8 cellular contexts compared by ENCODE assay signal in the genomic region with DNA sequence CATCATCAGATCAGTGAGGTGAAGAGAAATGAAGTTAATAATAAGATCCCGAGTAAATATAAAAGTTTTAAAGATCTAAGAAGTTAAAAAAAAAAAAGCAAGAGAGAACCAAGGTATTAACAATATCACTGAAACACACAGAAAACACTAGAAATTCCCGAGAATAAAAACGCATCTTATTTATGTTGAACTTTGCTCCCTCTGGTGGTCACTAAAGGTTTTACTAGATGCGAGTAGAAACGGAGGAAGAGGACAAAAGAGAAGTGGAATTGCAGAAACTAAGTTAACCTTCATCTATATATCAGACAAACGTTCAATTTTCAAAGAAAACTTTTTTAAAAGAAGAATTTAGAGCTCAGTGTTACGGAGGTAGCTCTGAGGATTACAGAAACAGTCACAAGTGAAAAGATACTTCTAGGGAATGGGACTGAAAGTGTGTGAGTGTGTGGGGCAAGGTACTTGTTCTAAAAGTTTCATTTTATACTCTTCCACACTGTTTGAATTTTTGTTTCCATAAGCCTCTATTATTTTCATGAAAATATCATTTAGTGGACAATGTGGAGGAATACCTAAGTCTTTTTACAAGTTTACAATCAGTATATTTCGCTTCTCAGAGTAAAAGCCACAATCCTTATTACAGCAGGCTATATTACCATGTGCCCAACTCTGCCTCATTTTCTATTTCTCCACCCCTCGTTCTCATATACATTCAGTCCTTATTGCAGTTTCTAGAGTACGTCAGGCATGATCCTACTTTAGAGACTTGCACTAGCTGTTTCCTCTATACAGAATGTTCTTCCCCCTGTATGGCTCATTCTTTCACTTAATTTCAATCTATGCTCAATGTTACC. TPM values are rescaled to one million over a fixed set of nuclear protein-coding genes. Genes with fewer than 3 reads are reported as not detected.
A peak's percentile ranks its signal among the peaks of the same experiment; 100 is the strongest.
DNase-seq lines count a peak whose midpoint lies in the region; ATAC-seq and TF ChIP-seq lines count a peak whose summit lies in the region.

No MANE protein-coding gene starts in this region.

- no peaks in the 10 kb centered on the region for H4K20me1 ChIP-seq in GM23248 (ENCODE audit: insufficient read depth)

- H3K27me3 Mint-ChIP-seq in brain, result no peaks in the 10 kb centered on the region

- peak overlapping the region; percentile 57 for H2AFZ ChIP-seq in GM23248

- no peaks in the 10 kb centered on the region for H3F3A ChIP-seq in GM23248 (ENCODE audit: insufficient read depth)

- peak; percentile 77 to 82 for TF ChIP-seq CTCF in brain (conservative IDR thresholded peaks at IDR 0.05)
- peak; percentile 46 to 61 (median 60) for TF ChIP-seq CTCF in uterus (IDR thresholded peaks at IDR 0.05)

- peak overlapping the region; percentile 23; the same call in 1 of the 2 replicates for H3K4me3 ChIP-seq in GM23248
- H3K4me3 ChIP-seq in uterus, result no peak overlapping the region

- peak overlapping the region in 1 of 5 experiments; percentile 2 for H3K27ac Mint-ChIP-seq in brain

- in situ Hi-C loops in GM23248 (cut with MboI), result no loop called here

- peaks cover 62% of the 10 kb centered on the region for H3K36me3 Mint-ChIP-seq in brain

- H3K27me3 ChIP-seq in GM23248 (replicated peaks; ENCODE audit: insufficient read depth), result no peaks in the 10 kb centered on the region
- H3K27me3 ChIP-seq in uterus, result no peaks in the 10 kb centered on the region

- H3K4me1 ChIP-seq in GM23248 (ENCODE audit: insufficient read depth) (no peaks in the 10 kb centered on the region), uterus (no peaks in the 10 kb centered on the region)

- H3K4me1 Mint-ChIP-seq in brain, result peaks cover 18% of the 10 kb centered on the region

- no peak overlapping the region for H3K27ac ChIP-seq in GM23248
- H3K27ac ChIP-seq in uterus, result no peak overlapping the region

- no peak overlapping the region for H3K9ac ChIP-seq in GM23248

- no peak for TF ChIP-seq POLR2A in uterus (IDR thresholded peaks at IDR 0.05)

- 0 out of 2 replicates have a peak, but pooled peaks cover 2% of the 10 kb centered on the region for H3K79me2 ChIP-seq in GM23248 (ENCODE audit: insufficient read depth)

- no peaks in the 10 kb centered on the region for H3K9me2 ChIP-seq in GM23248 (ENCODE audit: insufficient read depth)

- DNase-seq in COLO668 (lab: John Stamatoyannopoulos, UW; ENCODE audit: unreplicated experiment), result peak; percentile 18
- DNase-seq in GM23248, result peak; percentile 74
- peak; percentile 72 for DNase-seq in NCI-H526 treated with DMSO at 0.1 percent for 48 hours (lab: John Stamatoyannopoulos, UW)
- DNase-seq in kidney tubule cell (ENCODE audit: low spot score), result peak; percentile 57
- no peak for DNase-seq in uterus

- H3K36me3 ChIP-seq in GM23248 (ENCODE audit: low read depth), result peaks cover 12% of the 10 kb centered on the region; the same call in 1 of the 2 replicates
- no peaks in the 10 kb centered on the region for H3K36me3 ChIP-seq in uterus

- WGBS in GM23248 (ENCODE audit: low coverage in 1 of 2, low lambda C conversion rate in 2 of 2, missing lambda C conversion rate in 2 of 2), 2 experiments, result 18% methylated on average over 10 of the region's 10 CpGs

- H3K4me2 ChIP-seq in GM23248 (ENCODE audit: unreplicated experiment), result peak overlapping the region; percentile 38

- ATAC-seq in HG03108 (IDR thresholded peaks at IDR 0.05; ENCODE audit: unreplicated experiment) (no peak), HG02678 (IDR thresholded peaks at IDR 0.05; ENCODE audit: unreplicated experiment) (no peak)

- no peaks in the 10 kb centered on the region for H3K9me3 ChIP-seq in GM23248 (ENCODE audit: low read depth)
- H3K9me3 ChIP-seq in uterus, result no peaks in the 10 kb centered on the region

- H3K9me3 Mint-ChIP-seq in brain, result peaks cover 0 to 8% (median 0%) of the 10 kb centered on the region in 5 experiments

- H3K4me3 Mint-ChIP-seq in brain, result peak overlapping the region in 4 of 5 experiments; percentile 6 to 41 (median 18)

- intact Hi-C loops in uterus (cut with DNase I; ENCODE audit: low total_unique reads), result no loop called here

RNA-seq across cellular contexts. Expression of a gene that starts 19.7 kb away (rescaled TPM):
- 27.3 and 45.9 TPM in 2 replicates for total RNA-seq in GM23248 (2014; rRNA removed; shearing (Covaris generic))
- polyA plus RNA-seq in GM23248 (2016; fragmentation: Nextera tagmentation; extraction: Ambion mirVana) (41.0 and 44.2 TPM in 2 replicates), brain (ENCODE audit: insufficient read depth, low read depth, low replicate concordance) (57.0 TPM)
- total RNA-seq in uterus, result 10 to 100 TPM; 22.1 to 54.7 (median 39.6) TPM

Comparison
In these comparisons a context has a peak if more than half of its experiments do, and no peak if none do; other contexts are left out.
1. DNase-seq: peak in COLO668 (single experiment), GM23248 (single experiment), NCI-H526 treated with DMSO at 0.1 percent for 48 hours (single experiment) and kidney tubule cell (single experiment); none in uterus (0 of 2).